ENCODE assay signal across 1 cellular context in the genomic region with DNA sequence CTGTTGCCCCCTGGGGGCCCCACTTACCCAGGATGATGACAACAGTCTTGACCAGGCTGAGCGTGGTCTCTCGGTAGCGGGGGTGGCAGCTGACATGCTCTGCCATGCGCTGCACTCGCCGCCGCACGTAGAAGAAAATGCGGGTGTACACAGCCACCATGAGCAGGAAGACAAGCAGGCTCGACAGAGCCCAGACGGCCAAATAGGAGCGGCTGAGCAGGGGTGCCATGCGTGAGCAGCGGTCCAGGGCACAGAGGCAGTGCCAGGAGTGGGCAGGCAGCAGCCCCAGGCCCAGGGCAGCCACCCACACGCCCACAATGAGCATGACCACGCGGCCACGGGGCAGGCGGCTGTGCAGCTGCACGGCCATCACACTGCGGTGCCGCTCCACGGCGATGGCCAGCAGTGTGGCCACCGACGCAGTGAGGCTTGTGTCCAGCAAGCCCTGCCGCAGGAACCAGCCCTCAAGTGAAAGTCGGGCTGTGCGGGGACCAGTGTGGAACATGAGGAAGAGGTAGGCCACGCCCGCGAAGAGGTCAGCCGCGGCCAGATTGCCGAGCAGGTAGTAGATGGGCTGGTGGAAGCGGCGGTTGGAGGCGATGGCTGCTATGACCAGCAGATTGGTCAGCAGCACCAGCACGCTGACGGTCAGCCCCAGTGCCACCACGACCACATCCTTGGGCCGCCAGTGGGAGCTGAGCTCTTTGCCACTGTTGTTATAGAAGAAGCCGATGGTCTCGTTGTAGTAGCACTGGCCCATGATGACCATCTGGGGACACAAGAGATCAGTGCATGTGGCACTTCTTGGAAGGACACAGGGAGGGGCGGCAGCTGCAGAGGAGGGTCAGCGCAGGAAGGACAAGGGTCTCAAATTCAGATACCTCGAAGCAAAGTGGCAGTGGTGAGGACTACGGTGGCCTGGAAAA.
TF ChIP-seq lines count a peak whose summit lies in the region.

No MANE protein-coding gene starts in this region.

TF ChIP-seq in neural cell, 6 proteins besides CTCF, POLR2A, EP300 and RAD21 (continued from another document):
- TF ChIP-seq, protein P1, sequence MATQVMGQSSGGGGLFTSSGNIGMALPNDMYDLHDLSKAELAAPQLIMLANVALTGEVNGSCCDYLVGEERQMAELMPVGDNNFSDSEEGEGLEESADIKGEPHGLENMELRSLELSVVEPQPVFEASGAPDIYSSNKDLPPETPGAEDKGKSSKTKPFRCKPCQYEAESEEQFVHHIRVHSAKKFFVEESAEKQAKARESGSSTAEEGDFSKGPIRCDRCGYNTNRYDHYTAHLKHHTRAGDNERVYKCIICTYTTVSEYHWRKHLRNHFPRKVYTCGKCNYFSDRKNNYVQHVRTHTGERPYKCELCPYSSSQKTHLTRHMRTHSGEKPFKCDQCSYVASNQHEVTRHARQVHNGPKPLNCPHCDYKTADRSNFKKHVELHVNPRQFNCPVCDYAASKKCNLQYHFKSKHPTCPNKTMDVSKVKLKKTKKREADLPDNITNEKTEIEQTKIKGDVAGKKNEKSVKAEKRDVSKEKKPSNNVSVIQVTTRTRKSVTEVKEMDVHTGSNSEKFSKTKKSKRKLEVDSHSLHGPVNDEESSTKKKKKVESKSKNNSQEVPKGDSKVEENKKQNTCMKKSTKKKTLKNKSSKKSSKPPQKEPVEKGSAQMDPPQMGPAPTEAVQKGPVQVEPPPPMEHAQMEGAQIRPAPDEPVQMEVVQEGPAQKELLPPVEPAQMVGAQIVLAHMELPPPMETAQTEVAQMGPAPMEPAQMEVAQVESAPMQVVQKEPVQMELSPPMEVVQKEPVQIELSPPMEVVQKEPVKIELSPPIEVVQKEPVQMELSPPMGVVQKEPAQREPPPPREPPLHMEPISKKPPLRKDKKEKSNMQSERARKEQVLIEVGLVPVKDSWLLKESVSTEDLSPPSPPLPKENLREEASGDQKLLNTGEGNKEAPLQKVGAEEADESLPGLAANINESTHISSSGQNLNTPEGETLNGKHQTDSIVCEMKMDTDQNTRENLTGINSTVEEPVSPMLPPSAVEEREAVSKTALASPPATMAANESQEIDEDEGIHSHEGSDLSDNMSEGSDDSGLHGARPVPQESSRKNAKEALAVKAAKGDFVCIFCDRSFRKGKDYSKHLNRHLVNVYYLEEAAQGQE (IDR thresholded peaks at IDR 0.05; ENCODE audit: borderline replicate concordance): no peak
- TF ChIP-seq POLR2AphosphoS5 (IDR thresholded peaks at IDR 0.05) (no peak), EZH2 (IDR thresholded peaks at IDR 0.05; ENCODE audit: borderline replicate concordance, insufficient read depth, low read length, poor library complexity, severe bottlenecking) (no peak), MXI1 (conservative IDR thresholded peaks at IDR 0.05; ENCODE audit: poor library complexity, severe bottlenecking) (no peak), TAF1 (IDR thresholded peaks at IDR 0.05; ENCODE audit: low read depth) (no peak)
TF ChIP-seq in neural cell: peak in this region for 0.
